In the genomic region with DNA sequence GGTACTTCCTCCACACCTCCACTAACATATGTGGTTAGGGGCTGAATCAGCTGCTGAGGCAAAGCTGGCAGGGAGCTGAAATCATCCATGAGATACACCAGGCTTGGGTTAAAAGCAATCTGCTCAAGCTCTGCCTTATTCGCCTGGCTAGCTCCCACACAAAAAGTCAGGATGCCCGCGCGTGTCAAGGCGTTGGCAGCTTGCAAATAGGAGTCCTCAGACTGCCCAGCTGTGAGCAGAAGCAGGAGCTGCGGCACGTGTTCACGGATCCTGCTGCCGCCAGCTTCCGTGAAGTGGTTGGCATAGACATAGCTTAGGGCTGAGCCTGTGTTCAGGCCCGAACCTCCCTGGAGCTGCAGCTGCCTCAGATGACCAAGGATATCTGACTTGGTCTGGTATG, we compare ENCODE assay signal across 31 cellular contexts.
"Had no signal": no experiment of that assay in that cellular context is flagged by ENCODE, and none has a peak within 500 bp of the region (broad histone marks: within the 10 kb centered on the region; RNA-seq: fewer than 3 reads in every experiment).

No MANE protein-coding gene starts in this region.

- H3K27ac Mint-ChIP-seq: activated B cell treated with CpG ODN at 0.5 μM for 24 hours; activated CD8-positive, alpha-beta T cell treated with anti-CD3 and anti-CD28 coated beads for 36 hours; activated naive CD4-positive, alpha-beta T cell treated with anti-CD3 and anti-CD28 coated beads, Interleukin-2, amount 50 U/mL, for 24 hours; activated naive CD8-positive, alpha-beta T cell treated with anti-CD3 and anti-CD28 coated beads, Interleukin-2, amount 50 U/mL, for 24 hours; activated T-helper 17 cell treated with anti-CD3 and anti-CD28 coated beads, Interleukin-2, amount 50 U/mL, for 72 hours; mesothelial cell of epicardium; naive thymus-derived CD8-positive, alpha-beta T cell; stimulated activated effector memory CD8-positive, alpha-beta T cell treated with anti-CD3 and anti-CD28 coated beads, Interleukin-12 subunit alpha, Interleukin-12 subunit beta, amount 100 ng/mL, for 72 hours; stimulated activated naive CD8-positive, alpha-beta T cell treated with anti-CD3 and anti-CD28 coated beads, Interleukin-15, Interleukin-2, amounts not matched to agents 100 ng/mL and 50 ng/mL, for 24 hours; T-helper 2 cell treated with Interferon-gamma antibody and Interleukin-4, amounts not matched to agents 5 μg/mL and 100 μg/mL, for 36 hours had no signal

- H3K27me3 Mint-ChIP-seq: activated CD8-positive, alpha-beta T cell treated with anti-CD3 and anti-CD28 coated beads for 36 hours; activated naive CD4-positive, alpha-beta T cell treated with anti-CD3 and anti-CD28 coated beads, Interleukin-2, amount 50 U/mL, for 24 hours; activated naive CD8-positive, alpha-beta T cell treated with anti-CD3 and anti-CD28 coated beads, Interleukin-2, amount 50 U/mL, for 24 hours; activated T-helper 17 cell treated with anti-CD3 and anti-CD28 coated beads, Interleukin-2, amount 50 U/mL, for 72 hours; naive thymus-derived CD8-positive, alpha-beta T cell; stimulated activated naive CD8-positive, alpha-beta T cell treated with anti-CD3 and anti-CD28 coated beads, Interleukin-15, Interleukin-2, amounts not matched to agents 100 ng/mL and 50 ng/mL, for 24 hours had no signal

- ATAC-seq: activated CD8-positive, alpha-beta T cell treated with anti-CD3 and anti-CD28 coated beads for 36 hours; activated naive CD8-positive, alpha-beta T cell treated with anti-CD3 and anti-CD28 coated beads, Interleukin-2, amount 50 U/mL, for 24 hours; activated T-cell treated with anti-CD3 and anti-CD28 coated beads, Interleukin-2, amount 50 U/mL, for 4 hours; activated T-helper 17 cell treated with anti-CD3 and anti-CD28 coated beads, Interleukin-2, amount 50 U/mL, for 72 hours; left lung; lower lobe of right lung; naive thymus-derived CD8-positive, alpha-beta T cell; right lobe of liver; stimulated activated effector memory CD8-positive, alpha-beta T cell treated with anti-CD3 and anti-CD28 coated beads, Interleukin-12 subunit alpha, Interleukin-12 subunit beta, amount 100 ng/mL, for 72 hours; upper lobe of right lung had no signal

- H3K36me3 ChIP-seq: colonic mucosa, right lobe of liver, thyroid gland had no signal

- FAIRE-seq: endometrium had no signal

- H3K27me3 ChIP-seq: colonic mucosa, left lung, right lobe of liver, thyroid gland, upper lobe of right lung had no signal

- H3K9me3 ChIP-seq: colonic mucosa, esophagus squamous epithelium, lower lobe of right lung, right lobe of liver, thyroid gland, upper lobe of right lung had no signal

- H3K27ac ChIP-seq: colonic mucosa, epithelial cell of prostate, esophagus squamous epithelium, heart right ventricle, left lung, lower lobe of right lung, right lobe of liver, skin epidermis, thyroid gland, upper lobe of right lung had no signal

- H3K4me3 ChIP-seq: colonic mucosa, esophagus squamous epithelium, heart right ventricle, left lung, lower lobe of right lung, right lobe of liver, skin epidermis, thyroid gland, upper lobe of right lung had no signal

- H3K9me3 Mint-ChIP-seq: activated B cell treated with CpG ODN at 0.5 μM for 24 hours; activated CD8-positive, alpha-beta T cell treated with anti-CD3 and anti-CD28 coated beads for 36 hours; activated naive CD4-positive, alpha-beta T cell treated with anti-CD3 and anti-CD28 coated beads, Interleukin-2, amount 50 U/mL, for 24 hours; activated naive CD8-positive, alpha-beta T cell treated with anti-CD3 and anti-CD28 coated beads, Interleukin-2, amount 50 U/mL, for 24 hours; activated T-cell treated with anti-CD3 and anti-CD28 coated beads, Interleukin-2, amount 50 U/mL, for 4 hours; activated T-helper 17 cell treated with anti-CD3 and anti-CD28 coated beads, Interleukin-2, amount 50 U/mL, for 72 hours; naive thymus-derived CD8-positive, alpha-beta T cell; neural crest cell; stimulated activated effector memory CD8-positive, alpha-beta T cell treated with anti-CD3 and anti-CD28 coated beads, Interleukin-12 subunit alpha, Interleukin-12 subunit beta, amount 100 ng/mL, for 72 hours; stimulated activated naive CD8-positive, alpha-beta T cell treated with anti-CD3 and anti-CD28 coated beads, Interleukin-15, Interleukin-2, amounts not matched to agents 100 ng/mL and 50 ng/mL, for 24 hours; T-helper 2 cell treated with Interferon-gamma antibody and Interleukin-4, amounts not matched to agents 5 μg/mL and 100 μg/mL, for 36 hours had no signal

- H3K4me1 Mint-ChIP-seq: activated B cell treated with CpG ODN at 0.5 μM for 24 hours; activated naive CD4-positive, alpha-beta T cell treated with anti-CD3 and anti-CD28 coated beads, Interleukin-2, amount 50 U/mL, for 24 hours; activated naive CD8-positive, alpha-beta T cell treated with anti-CD3 and anti-CD28 coated beads, Interleukin-2, amount 50 U/mL, for 24 hours; activated T-helper 17 cell treated with anti-CD3 and anti-CD28 coated beads, Interleukin-2, amount 50 U/mL, for 72 hours; mesothelial cell of epicardium; naive thymus-derived CD8-positive, alpha-beta T cell; neural crest cell; stimulated activated effector memory CD8-positive, alpha-beta T cell treated with anti-CD3 and anti-CD28 coated beads, Interleukin-12 subunit alpha, Interleukin-12 subunit beta, amount 100 ng/mL, for 72 hours had no signal

- DNase-seq: activated B cell treated with CpG ODN at 0.5 μM for 24 hours; activated CD4-positive, alpha-beta T cell treated with anti-CD3 and anti-CD28 coated beads, Interleukin-2, amount 50 U/mL, for 1 hour; activated CD8-positive, alpha-beta T cell treated with anti-CD3 and anti-CD28 coated beads for 36 hours; activated gamma-delta T cell treated with Interleukin-2 at 50 U/mL for 16 hours; activated naive CD8-positive, alpha-beta T cell treated with anti-CD3 and anti-CD28 coated beads, Interleukin-2, amount 50 U/mL, for 24 hours; activated T-cell treated with anti-CD3 and anti-CD28 coated beads, Interleukin-2, amount 50 U/mL, for 4 hours; amygdala; colonic mucosa; effector CD8-positive, alpha-beta T cell; esophagus squamous epithelium; foreskin melanocyte; heart right ventricle; left lung; lower lobe of right lung; naive thymus-derived CD8-positive, alpha-beta T cell; occipital lobe; right lobe of liver; stimulated activated CD4-positive, alpha-beta T cell treated with anti-CD3 and anti-CD28 coated beads, Interleukin-4, amount 100 ng/mL, for 24 hours; T-helper 1 cell; thyroid gland; upper lobe of right lung had no signal

- H3K4me1 ChIP-seq: colonic mucosa, esophagus squamous epithelium, left lung, lower lobe of right lung, right lobe of liver, thyroid gland, upper lobe of right lung had no signal

- H3K4me3 Mint-ChIP-seq: activated B cell treated with CpG ODN at 0.5 μM for 24 hours; activated CD8-positive, alpha-beta T cell treated with anti-CD3 and anti-CD28 coated beads for 36 hours; activated naive CD4-positive, alpha-beta T cell treated with anti-CD3 and anti-CD28 coated beads, Interleukin-2, amount 50 U/mL, for 24 hours; activated naive CD8-positive, alpha-beta T cell treated with anti-CD3 and anti-CD28 coated beads, Interleukin-2, amount 50 U/mL, for 24 hours; activated T-cell treated with anti-CD3 and anti-CD28 coated beads, Interleukin-2, amount 50 U/mL, for 4 hours; activated T-helper 17 cell treated with anti-CD3 and anti-CD28 coated beads, Interleukin-2, amount 50 U/mL, for 72 hours; mesothelial cell of epicardium; naive thymus-derived CD8-positive, alpha-beta T cell; neural crest cell; stimulated activated effector memory CD8-positive, alpha-beta T cell treated with anti-CD3 and anti-CD28 coated beads, Interleukin-12 subunit alpha, Interleukin-12 subunit beta, amount 100 ng/mL, for 72 hours; stimulated activated naive CD8-positive, alpha-beta T cell treated with anti-CD3 and anti-CD28 coated beads, Interleukin-15, Interleukin-2, amounts not matched to agents 100 ng/mL and 50 ng/mL, for 24 hours; T-helper 2 cell treated with Interferon-gamma antibody and Interleukin-4, amounts not matched to agents 5 μg/mL and 100 μg/mL, for 36 hours had no signal
